Comparison of ENCODE assay signal across 1 cellular context in the genomic region with DNA sequence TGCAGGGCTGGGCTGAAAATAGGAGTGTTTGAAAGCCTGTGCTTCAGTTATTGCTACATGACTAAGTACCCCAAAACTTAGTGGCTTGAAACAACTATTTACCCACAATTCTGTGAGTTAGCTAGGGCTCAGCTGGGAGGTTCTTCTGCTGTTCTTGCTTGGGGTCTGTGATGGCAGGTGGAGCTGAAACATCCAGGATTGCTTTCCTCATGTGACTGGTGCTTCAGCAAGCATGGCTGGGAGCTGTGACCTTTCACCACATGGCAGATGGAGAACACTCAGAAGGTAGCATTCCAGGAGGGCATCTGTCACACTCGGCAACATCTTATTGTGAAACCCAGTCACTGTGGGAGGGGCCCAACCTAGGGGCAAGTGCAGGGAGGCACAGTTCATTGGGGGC.
TF ChIP-seq lines count a peak whose summit lies in the region.

No MANE protein-coding gene starts in this region.

TF ChIP-seq in GM12878, 131 proteins besides CTCF, POLR2A, EP300 and RAD21:
- TF ChIP-seq CBX5 (IDR thresholded peaks at IDR 0.05; ENCODE audit: low read depth) (peak; percentile 35; the same call in 1 of the 2 replicates), KDM1A (IDR thresholded peaks at IDR 0.05; ENCODE audit: borderline replicate concordance) (no peak)
